26 cellular contexts compared by ENCODE assay signal in genomic region chr2:102286041-102286440, GRCh38. TPM values are rescaled to one million over a fixed set of nuclear protein-coding genes. Genes with fewer than 3 reads are reported as not detected.
"Had no signal": no experiment of that assay in that cellular context is flagged by ENCODE, and none has a peak within 500 bp of the region (broad histone marks: within the 10 kb centered on the region; RNA-seq: fewer than 3 reads in every experiment).

No MANE protein-coding gene starts in this region.

- H3K9me3 ChIP-seq: esophagus muscularis mucosa, prostate gland, thoracic aorta, uterus had no signal

- H3K4me3 ChIP-seq: esophagus muscularis mucosa, pancreas, prostate gland, skin epidermis, thoracic aorta, uterus had no signal

- H3K27me3 ChIP-seq: esophagus muscularis mucosa, pancreas, uterus had no signal

- FAIRE-seq: bronchial epithelial cell, frontal cortex, pancreas, TTC549 had no signal

- DNase-seq: activated CD4-positive, alpha-beta T cell treated with anti-CD3 and anti-CD28 coated beads for 1 hour; activated CD8-positive, alpha-beta memory T cell treated with anti-CD3 and anti-CD28 coated beads, Interleukin-2, amount 10 ng/mL, durations not matched to agents 7 days and 5 days; activated CD8-positive, alpha-beta T cell treated with anti-CD3 and anti-CD28 coated beads, Interleukin-2, amount 10 ng/mL, durations not matched to agents 7 days and 5 days; activated naive CD4-positive, alpha-beta T cell; activated T-cell treated with anti-CD3 and anti-CD28 coated beads, Interleukin-2, amount 50 U/mL, for 72 hours; anterior cingulate cortex; endodermal cell; left ventricle myocardium superior; naive B cell; pancreas; retina; stimulated activated CD4-positive, alpha-beta T cell treated with anti-CD3 and anti-CD28 coated beads, Interleukin-12 subunit alpha, Interleukin-12 subunit beta, amount 100 ng/mL, for 4 hours; stimulated activated CD4-positive, alpha-beta T cell treated with anti-CD3 and anti-CD28 coated beads, Interleukin-4, amount 100 ng/mL, for 1 hour; trophoblast cell; uterus had no signal

- H3K4me1 ChIP-seq: esophagus muscularis mucosa, pancreas, prostate gland, uterus had no signal

- H3K27ac ChIP-seq: esophagus muscularis mucosa, pancreas, prostate gland, skin epidermis, thoracic aorta, uterus had no signal

- H3K36me3 ChIP-seq: esophagus muscularis mucosa, pancreas, prostate gland, thoracic aorta, uterus had no signal

- ATAC-seq: activated CD8-positive, alpha-beta memory T cell treated with anti-CD3 and anti-CD28 coated beads, Interleukin-2, amount 10 ng/mL, durations not matched to agents 7 days and 5 days; activated CD8-positive, alpha-beta T cell treated with anti-CD3 and anti-CD28 coated beads, Interleukin-2, amount 10 ng/mL, durations not matched to agents 7 days and 5 days; activated naive CD4-positive, alpha-beta T cell treated with anti-CD3 and anti-CD28 coated beads, Interleukin-2, amount 50 U/mL, for 72 hours; activated T-cell treated with anti-CD3 and anti-CD28 coated beads, Interleukin-2, amount 50 U/mL, for 72 hours; left ventricle myocardium superior; pancreas; sciatic nerve; WTC11 had no signal

RNA-seq across cellular contexts. Expression of gene IL1RL1, which starts 25.3 kb away (rescaled TPM):
- total RNA-seq: frontal cortex, WTC11 had no signal
- polyA plus RNA-seq: neural cell had no signal
